Comparison of ENCODE assay signal across 24 cellular contexts in the genomic region with DNA sequence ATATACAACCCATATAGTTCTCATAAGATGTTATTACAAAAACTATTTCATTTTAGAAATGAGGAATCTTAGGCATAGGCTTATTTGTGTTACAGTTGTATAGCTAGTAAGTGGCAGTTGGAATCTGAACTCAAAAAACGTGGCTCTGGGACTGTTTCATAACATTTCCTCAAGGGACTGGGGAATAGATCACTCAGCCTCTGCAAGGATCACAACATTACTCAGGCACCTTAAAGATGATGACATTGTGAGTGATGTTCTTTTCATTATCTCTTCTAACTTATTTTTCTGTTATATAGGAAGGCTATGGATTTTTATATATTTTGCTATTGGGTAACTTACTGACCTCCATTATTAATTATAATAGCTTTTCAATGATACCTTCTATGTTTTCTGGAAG.
"Had no signal": no experiment of that assay in that cellular context is flagged by ENCODE, and none has a peak within 500 bp of the region (broad histone marks: within the 10 kb centered on the region; RNA-seq: fewer than 3 reads in every experiment).

No MANE protein-coding gene starts in this region.

- H3K36me3 ChIP-seq: stomach, suprapubic skin, thoracic aorta, thyroid gland, tibial artery, tibial nerve, transverse colon, upper lobe of left lung, upper lobe of right lung, uterus, vagina had no signal

- H3K9me3 ChIP-seq: stomach, suprapubic skin, testis, thoracic aorta, thyroid gland, tibial artery, tibial nerve, transverse colon, upper lobe of left lung, upper lobe of right lung, uterus, vagina had no signal

- DNase-seq: stimulated activated CD4-positive, alpha-beta T cell treated with anti-CD3 and anti-CD28 coated beads, Interleukin-2, amount 100 ng/mL, for 48 hours; stimulated activated CD4-positive, alpha-beta T cell treated with anti-CD3 and anti-CD28 coated beads, Interleukin-4, amount 100 ng/mL, for 1 hour; stimulated activated CD4-positive, alpha-beta T cell treated with anti-CD3 and anti-CD28 coated beads, Interleukin-4, amount 100 ng/mL, for 24 hours; stimulated activated CD4-positive, alpha-beta T cell treated with anti-CD3 and anti-CD28 coated beads, Interleukin-4, amount 100 ng/mL, for 4 hours; stimulated activated CD8-positive, alpha-beta memory T cell treated with anti-CD3 and anti-CD28 coated beads, Interleukin-4, amount 100 ng/mL, for 48 hours; stimulated activated naive B cell treated with anti-CD40 and anti-IgM and Interleukin-4, amounts not matched to agents 10 μg/mL and 1 μg/mL and 100 μg/mL, for 72 hours; stimulated activated naive CD4-positive, alpha-beta T cell; stimulated activated naive CD4-positive, alpha-beta T cell treated with Interleukin-2 at 50 U/mL for 16 hours; stimulated activated naive CD8-positive, alpha-beta T cell treated with anti-CD3 and anti-CD28 coated beads, Interleukin-15, amount 100 ng/mL, for 72 hours; stimulated activated naive CD8-positive, alpha-beta T cell treated with anti-CD3 and anti-CD28 coated beads, Interleukin-15, Interleukin-2, amounts not matched to agents 100 U/mL and 50 U/mL, for 24 hours; stomach; substantia nigra; testis; thyroid gland; tibial artery; transverse colon; trophoblast cell; upper lobe of left lung; upper lobe of right lung; uterus had no signal

- H3K4me3 ChIP-seq: stomach, suprapubic skin, testis, thoracic aorta, thyroid gland, tibial artery, tibial nerve, transverse colon, upper lobe of left lung, upper lobe of right lung, uterus, vagina had no signal

- H3K27me3 ChIP-seq: stomach, suprapubic skin, testis, thyroid gland, tibial artery, tibial nerve, transverse colon, upper lobe of left lung, upper lobe of right lung, uterus, vagina had no signal

- H3K27ac ChIP-seq: stomach, suprapubic skin, testis, thoracic aorta, thyroid gland, tibial artery, tibial nerve, transverse colon, upper lobe of left lung, upper lobe of right lung, uterus, vagina had no signal
